Comparison of ENCODE assay signal across 9 cellular contexts in the genomic region with DNA sequence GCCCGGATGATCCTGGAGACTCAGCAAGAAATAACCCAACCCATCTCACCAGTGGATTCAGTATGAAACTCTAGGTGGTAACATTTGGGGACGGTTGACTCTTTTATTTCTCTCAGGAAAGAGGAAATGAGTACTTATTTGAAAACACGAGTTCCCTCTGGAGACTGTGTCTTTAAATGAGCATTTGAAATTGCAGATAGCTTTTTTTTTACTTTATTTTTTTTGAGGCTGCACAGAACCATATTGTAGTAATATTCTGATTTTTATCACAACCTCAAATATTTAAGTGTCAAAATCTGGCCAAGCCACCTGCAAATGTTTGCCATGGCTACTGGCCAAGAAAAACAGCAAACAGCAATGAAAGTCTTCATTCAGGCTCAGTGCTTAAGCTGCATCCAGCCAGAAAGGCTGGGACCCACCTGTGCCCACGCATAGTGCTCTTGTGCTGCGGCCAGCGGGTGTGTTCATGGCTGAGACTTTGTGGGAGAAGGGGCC.
DNase-seq lines count a peak whose midpoint lies in the region; ATAC-seq and TF ChIP-seq lines count a peak whose summit lies in the region.
"Had no signal": no experiment of that assay in that cellular context is flagged by ENCODE, and none has a peak within 500 bp of the region (broad histone marks: within the 10 kb centered on the region; RNA-seq: fewer than 3 reads in every experiment).

No MANE protein-coding gene starts in this region.

- H3K4me3 ChIP-seq in BLaER1 treated with 17β-estradiol and CSF1 and Interleukin-3, amounts not matched to agents 10 nM and 100 nM, result peak overlapping the region in 3 of 10 experiments; percentile 3 to 12 (median 8); a peak in 2 of 20 replicates
- H3K4me3 ChIP-seq in Karpas-422 (ENCODE audit: low read length), result peak overlapping the region; percentile 78

- no peak for TF ChIP-seq CTCF in endothelial cell (IDR thresholded peaks at IDR 0.05; ENCODE audit: unreplicated experiment)

- no peaks in the 10 kb centered on the region for H3K9me3 Mint-ChIP-seq in endothelial cell (ENCODE audit: unreplicated experiment)
- H3K9me3 Mint-ChIP-seq: activated naive CD8-positive, alpha-beta T cell treated with anti-CD3 and anti-CD28 coated beads, Interleukin-2, amount 50 U/mL, for 24 hours had no signal

- H2AFZ ChIP-seq in Karpas-422 (ENCODE audit: low read length), result no peak overlapping the region

- H3K9me2 ChIP-seq in Karpas-422 (replicated peaks; ENCODE audit: insufficient read depth, low read length), result no peaks in the 10 kb centered on the region

- peaks cover 39 to 89% (median 78%) of the 10 kb centered on the region in 10 experiments for H3K4me1 ChIP-seq in BLaER1 treated with 17β-estradiol and CSF1 and Interleukin-3, amounts not matched to agents 10 nM and 100 nM
- H3K4me1 ChIP-seq in Karpas-422 (ENCODE audit: low read length), result peaks cover 87% of the 10 kb centered on the region

- H3K27me3 Mint-ChIP-seq in endothelial cell (ENCODE audit: unreplicated experiment), result no peaks in the 10 kb centered on the region

- peak; percentile 86 for DNase-seq in Karpas-422
- peak; percentile 37 for DNase-seq in RPMI7951 (ENCODE audit: low read depth)
- peak; percentile 31 for DNase-seq in left ventricle myocardium superior
- no peak for DNase-seq in stimulated activated naive CD4-positive, alpha-beta T cell treated with Interleukin-2 at 50 U/mL for 16 hours (lab: John Stamatoyannopoulos, UW)
- no peak for DNase-seq in endothelial cell (ENCODE audit: low spot score)
- DNase-seq in head of caudate nucleus, result no peak
- DNase-seq: activated naive CD8-positive, alpha-beta T cell treated with anti-CD3 and anti-CD28 coated beads, Interleukin-2, amount 50 U/mL, for 24 hours had no signal

- H3K4me3 Mint-ChIP-seq in endothelial cell (ENCODE audit: unreplicated experiment), result no peak overlapping the region
- H3K4me3 Mint-ChIP-seq: activated naive CD8-positive, alpha-beta T cell treated with anti-CD3 and anti-CD28 coated beads, Interleukin-2, amount 50 U/mL, for 24 hours had no signal

- no peaks in the 10 kb centered on the region for H4K20me1 ChIP-seq in BLaER1 treated with 17β-estradiol and CSF1 and Interleukin-3, amounts not matched to agents 10 nM and 100 nM
- H4K20me1 ChIP-seq in Karpas-422 (ENCODE audit: insufficient read depth, low read depth, low read length), result peaks cover 29% of the 10 kb centered on the region; the same call in 1 of the 2 replicates

- H3K36me3 Mint-ChIP-seq in endothelial cell (ENCODE audit: low read depth, unreplicated experiment), result no peaks in the 10 kb centered on the region

- H3K27me3 ChIP-seq in BLaER1 treated with 17β-estradiol and CSF1 and Interleukin-3, amounts not matched to agents 10 nM and 100 nM, result no peaks in the 10 kb centered on the region
- no peaks in the 10 kb centered on the region for H3K27me3 ChIP-seq in Karpas-422 (ENCODE audit: low read length)

- peaks cover 0 to 19% (median 5%) of the 10 kb centered on the region in 11 experiments; a peak in 13 of 22 replicates for H3K9me3 ChIP-seq in BLaER1 treated with 17β-estradiol and CSF1 and Interleukin-3, amounts not matched to agents 10 nM and 100 nM (replicated peaks in 1 of 11)
- H3K9me3 ChIP-seq in Karpas-422 (ENCODE audit: low read length), result no peaks in the 10 kb centered on the region

- peak overlapping the region in 9 of 11 experiments; percentile 31 to 83 (median 62); a peak in 18 of 22 replicates for H3K27ac ChIP-seq in BLaER1 treated with 17β-estradiol and CSF1 and Interleukin-3, amounts not matched to agents 10 nM and 100 nM
- peak overlapping the region; percentile 97 for H3K27ac ChIP-seq in Karpas-422 (ENCODE audit: low read length)

- peak overlapping the region; percentile 71 to 89 (median 82) for H3K4me2 ChIP-seq in BLaER1 treated with 17β-estradiol and CSF1 and Interleukin-3, amounts not matched to agents 10 nM and 100 nM
- peak overlapping the region; percentile 86 for H3K4me2 ChIP-seq in Karpas-422 (ENCODE audit: low read depth, low read length, poor library complexity, severe bottlenecking)

- H3K79me2 ChIP-seq in Karpas-422 (ENCODE audit: low read length), result peaks cover 26% of the 10 kb centered on the region

- intact Hi-C loops in left ventricle myocardium superior (cut with micrococcal nuclease) (no loop called here), head of caudate nucleus (cut with DNase I) (no loop called here)

- H3K9ac ChIP-seq in BLaER1 treated with 17β-estradiol and CSF1 and Interleukin-3, amounts not matched to agents 10 nM and 100 nM, result peak overlapping the region in 8 of 11 experiments; percentile 3 to 42 (median 30); a peak in 9 of 22 replicates
- peak overlapping the region; percentile 88 for H3K9ac ChIP-seq in Karpas-422 (ENCODE audit: low read length)

- peak; percentile 83 for ATAC-seq in left ventricle myocardium superior
- ATAC-seq in GM19467 (IDR thresholded peaks at IDR 0.05; ENCODE audit: unreplicated experiment), result no peak
- ATAC-seq: activated naive CD8-positive, alpha-beta T cell treated with anti-CD3 and anti-CD28 coated beads, Interleukin-2, amount 50 U/mL, for 24 hours had no signal

- no peak overlapping the region for H3K27ac Mint-ChIP-seq in endothelial cell (ENCODE audit: unreplicated experiment)
- H3K27ac Mint-ChIP-seq: activated naive CD8-positive, alpha-beta T cell treated with anti-CD3 and anti-CD28 coated beads, Interleukin-2, amount 50 U/mL, for 24 hours had no signal

- H3K36me3 ChIP-seq in BLaER1 treated with 17β-estradiol and CSF1 and Interleukin-3, amounts not matched to agents 10 nM and 100 nM, result 0 out of 22 replicates have a peak, but pooled peaks cover 0 to 8% (median 0%) of the 10 kb centered on the region in 11 experiments
- peaks cover 14% of the 10 kb centered on the region for H3K36me3 ChIP-seq in Karpas-422 (ENCODE audit: insufficient read depth, low read length)

- peaks cover 24% of the 10 kb centered on the region for H3K4me1 Mint-ChIP-seq in endothelial cell (ENCODE audit: unreplicated experiment)

Comparison
In these comparisons a context has a peak if more than half of its experiments do, and no peak if none do; other contexts are left out.
1. DNase-seq: peak in Karpas-422 (single experiment), RPMI7951 (single experiment) and left ventricle myocardium superior (single experiment); none in stimulated activated naive CD4-positive, alpha-beta T cell treated with Interleukin-2 at 50 U/mL for 16 hours (single experiment), endothelial cell (single experiment) and head of caudate nucleus (0 of 42).